In genomic region chr2:201116959-201117734, GRCh38 we compare ENCODE assay signal across 1 cellular context.
TF ChIP-seq lines count a peak whose summit lies in the region.

No MANE protein-coding gene starts in this region.

TF ChIP-seq in H1, 55 proteins besides CTCF, POLR2A, EP300 and RAD21:
- no peak for TF ChIP-seq BRCA1 (IDR thresholded peaks at IDR 0.05; ENCODE audit: low read depth, low read length)
- TF ChIP-seq CEBPB (IDR thresholded peaks at IDR 0.05; ENCODE audit: low read depth, low read length) = peak; percentile 79
